In the genomic region with DNA sequence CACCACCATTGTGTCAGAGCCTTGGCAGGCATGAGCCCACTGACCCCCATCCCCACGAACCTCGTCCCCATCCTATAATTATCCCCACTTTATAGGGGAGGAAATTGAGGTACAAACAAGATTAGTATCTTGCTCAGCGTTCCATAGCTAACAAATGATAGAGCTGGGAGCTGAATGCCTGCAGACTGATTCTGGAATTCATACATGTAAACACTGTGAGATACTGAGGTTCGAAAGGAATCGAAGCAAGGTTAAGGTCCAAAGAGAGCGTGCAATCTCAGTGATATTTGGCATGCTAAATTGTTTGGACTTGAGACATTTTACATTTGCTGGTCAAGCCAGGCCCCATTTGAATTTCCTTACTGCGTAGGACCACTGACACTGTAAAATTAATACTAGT, we compare ENCODE assay signal across 2 cellular contexts.
TF ChIP-seq lines count a peak whose summit lies in the region.

No MANE protein-coding gene starts in this region.

TF ChIP-seq in IMR-90, 13 proteins besides CTCF, POLR2A, EP300 and RAD21:
- no peak for TF ChIP-seq SMC3 (IDR thresholded peaks at IDR 0.05; ENCODE audit: low read depth, low read length)
- TF ChIP-seq, protein P1, sequence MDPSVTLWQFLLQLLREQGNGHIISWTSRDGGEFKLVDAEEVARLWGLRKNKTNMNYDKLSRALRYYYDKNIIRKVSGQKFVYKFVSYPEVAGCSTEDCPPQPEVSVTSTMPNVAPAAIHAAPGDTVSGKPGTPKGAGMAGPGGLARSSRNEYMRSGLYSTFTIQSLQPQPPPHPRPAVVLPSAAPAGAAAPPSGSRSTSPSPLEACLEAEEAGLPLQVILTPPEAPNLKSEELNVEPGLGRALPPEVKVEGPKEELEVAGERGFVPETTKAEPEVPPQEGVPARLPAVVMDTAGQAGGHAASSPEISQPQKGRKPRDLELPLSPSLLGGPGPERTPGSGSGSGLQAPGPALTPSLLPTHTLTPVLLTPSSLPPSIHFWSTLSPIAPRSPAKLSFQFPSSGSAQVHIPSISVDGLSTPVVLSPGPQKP (IDR thresholded peaks at IDR 0.05; ENCODE audit: borderline replicate concordance, low read depth, low read length) = no peak
- no peak for TF ChIP-seq FOS (IDR thresholded peaks at IDR 0.05; ENCODE audit: low read depth, low read length)
- no peak for TF ChIP-seq NFE2L2 (IDR thresholded peaks at IDR 0.05; ENCODE audit: low read depth, low read length)
- TF ChIP-seq RCOR1 (IDR thresholded peaks at IDR 0.05; ENCODE audit: insufficient replicate concordance, low read length) = no peak
- TF ChIP-seq MAZ (IDR thresholded peaks at IDR 0.05; ENCODE audit: borderline replicate concordance, low read depth, low read length) = no peak
- TF ChIP-seq MXI1 (IDR thresholded peaks at IDR 0.05; ENCODE audit: borderline replicate concordance, low read depth, low read length) = no peak

TF ChIP-seq in H1, 55 proteins besides CTCF, POLR2A, EP300 and RAD21:
- TF ChIP-seq POU5F1 (IDR thresholded peaks at IDR 0.05; ENCODE audit: low read depth, low read length) (no peak), SIN3A (conservative IDR thresholded peaks at IDR 0.05 in 1 of 2, IDR thresholded peaks at IDR 0.05 in 1 of 2; ENCODE audit: low read depth in 1 of 2, low read length in 2 of 2) (no peak), CEBPB (IDR thresholded peaks at IDR 0.05; ENCODE audit: low read depth, low read length) (no peak), ZNF274 (IDR thresholded peaks at IDR 0.05; ENCODE audit: borderline replicate concordance, extremely low read depth, low read length) (no peak), CHD7 (IDR thresholded peaks at IDR 0.05; ENCODE audit: insufficient replicate concordance, low read length) (no peak)
